Comparison of ENCODE assay signal across 1 cellular context in genomic region chr1:225777583-225778411, GRCh38.
TF ChIP-seq lines count a peak whose summit lies in the region.

SRP9 (plus strand) TSS chr1:225777826; CDS start chr1:225777941, 115 bp downstream.

TF ChIP-seq in GM12878, 131 proteins besides CTCF, POLR2A, EP300 and RAD21 (continued from another document):
- TF ChIP-seq ZBTB4 (CRISPR knock-in tag; IDR thresholded peaks at IDR 0.05) = no peak
